In the genomic region with DNA sequence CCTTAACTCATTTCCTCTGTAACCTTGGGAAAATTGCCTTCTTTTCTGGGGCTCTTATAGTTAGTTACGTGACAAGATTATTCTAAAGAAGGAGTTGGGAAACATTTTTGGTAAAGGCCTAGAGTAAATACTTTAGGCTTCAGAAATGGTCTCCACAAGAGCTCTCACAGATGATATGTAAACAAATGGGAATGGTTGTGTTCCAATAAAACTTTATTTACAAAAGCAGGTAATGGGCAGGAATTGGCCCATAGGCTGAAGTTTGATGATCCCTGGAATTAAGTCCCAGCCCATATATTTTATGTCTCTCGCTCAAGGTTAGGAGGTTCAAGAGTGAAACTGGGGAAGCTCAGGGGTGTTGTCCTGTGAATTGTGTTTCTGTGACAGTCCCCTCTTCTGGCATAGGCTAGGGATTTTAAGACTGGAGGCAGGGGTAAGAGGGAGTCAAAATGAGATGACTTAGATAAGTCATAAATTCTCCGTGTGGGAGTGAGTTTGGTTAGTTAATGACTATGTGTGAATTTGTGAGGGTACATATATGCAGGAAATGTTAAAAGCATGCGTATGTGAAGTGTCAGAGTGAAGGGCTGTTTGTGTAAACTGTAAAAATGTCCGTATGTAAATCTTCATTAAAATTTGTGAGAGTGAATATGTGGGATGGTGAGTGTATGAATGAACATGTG, we compare ENCODE assay signal across 16 cellular contexts. TPM values are rescaled to one million over a fixed set of nuclear protein-coding genes. Genes with fewer than 3 reads are reported as not detected.
DNase-seq lines count a peak whose midpoint lies in the region; ATAC-seq lines count a peak whose summit lies in the region.
"Had no signal": no experiment of that assay in that cellular context is flagged by ENCODE, and none has a peak within 500 bp of the region (broad histone marks: within the 10 kb centered on the region; RNA-seq: fewer than 3 reads in every experiment).

No MANE protein-coding gene starts in this region.

- H3K4me3 Mint-ChIP-seq in activated T-cell treated with anti-CD3 and anti-CD28 coated beads, Interleukin-2, amount 50 U/mL, for 72 hours = no peak overlapping the region
- H3K4me3 Mint-ChIP-seq: CD4-positive, alpha-beta memory T cell; HFFc6 had no signal

- no peak for DNase-seq in activated T-cell treated with anti-CD3 and anti-CD28 coated beads, Interleukin-2, amount 50 U/mL, for 72 hours
- DNase-seq in activated T-cell treated with anti-CD3 and anti-CD28 coated beads, Interleukin-2, amount 50 U/mL, for 48 hours = no peak
- peak; percentile 6 for DNase-seq in NCI-H526 treated with DMSO at 0.1 percent for 48 hours (lab: John Stamatoyannopoulos, UW)
- DNase-seq in stimulated activated naive CD8-positive, alpha-beta T cell treated with anti-CD3 and anti-CD28 coated beads, Interleukin-15, Interleukin-2, amounts not matched to agents 100 U/mL and 50 U/mL, for 24 hours = no peak
- DNase-seq in midbrain (lab: John Stamatoyannopoulos, UW) = no peak
- DNase-seq: BE2C; CD4-positive, alpha-beta memory T cell; DMS79; HCEC 1CT; HFFc6 had no signal

- H3K9me3 Mint-ChIP-seq in activated T-cell treated with anti-CD3 and anti-CD28 coated beads, Interleukin-2, amount 50 U/mL, for 72 hours = no peaks in the 10 kb centered on the region
- H3K9me3 Mint-ChIP-seq: HFFc6 had no signal

- peak; percentile 52 to 91 for ATAC-seq in activated T-cell treated with anti-CD3 and anti-CD28 coated beads, Interleukin-2, amount 50 U/mL, for 72 hours (replicated peaks in 1 of 2)
- ATAC-seq in GM19351 (IDR thresholded peaks at IDR 0.05; ENCODE audit: unreplicated experiment) = peak; percentile 50
- peak; percentile 57 for ATAC-seq in stimulated activated naive CD8-positive, alpha-beta T cell treated with anti-CD3 and anti-CD28 coated beads, Interleukin-15, Interleukin-2, amounts not matched to agents 100 U/mL and 50 U/mL, for 24 hours
- ATAC-seq in GM21515 (IDR thresholded peaks at IDR 0.05; ENCODE audit: unreplicated experiment) = no peak
- ATAC-seq: A549, HepG2 had no signal

- no peaks in the 10 kb centered on the region for H3K4me1 Mint-ChIP-seq in activated T-cell treated with anti-CD3 and anti-CD28 coated beads, Interleukin-2, amount 50 U/mL, for 72 hours (ENCODE audit: low read depth)
- H3K4me1 Mint-ChIP-seq: CD4-positive, alpha-beta memory T cell had no signal

- no peaks in the 10 kb centered on the region for H3K36me3 Mint-ChIP-seq in activated T-cell treated with anti-CD3 and anti-CD28 coated beads, Interleukin-2, amount 50 U/mL, for 72 hours (ENCODE audit: insufficient read depth in 2 of 2)
- H3K36me3 Mint-ChIP-seq: CD4-positive, alpha-beta memory T cell had no signal

- H3K27ac Mint-ChIP-seq in activated T-cell treated with anti-CD3 and anti-CD28 coated beads, Interleukin-2, amount 50 U/mL, for 72 hours = no peak overlapping the region
- H3K27ac Mint-ChIP-seq: CD4-positive, alpha-beta memory T cell; HFFc6 had no signal

- no peaks in the 10 kb centered on the region for H3K27me3 Mint-ChIP-seq in activated T-cell treated with anti-CD3 and anti-CD28 coated beads, Interleukin-2, amount 50 U/mL, for 72 hours (ENCODE audit: low read depth)

RNA-seq across cellular contexts. Expression of a gene that starts 7.4 kb away (rescaled TPM):
- not detected for total RNA-seq in activated T-cell treated with anti-CD3 and anti-CD28 coated beads, Interleukin-2, amount 50 U/mL, for 72 hours
- total RNA-seq: CD4-positive, alpha-beta memory T cell; G401; H4; HepG2; HFFc6 had no signal

RNA-seq across cellular contexts. Expression of a gene that starts 17.9 kb away (rescaled TPM):
- 10 to 100 TPM; 26.5 to 35.3 TPM for total RNA-seq in activated T-cell treated with anti-CD3 and anti-CD28 coated beads, Interleukin-2, amount 50 U/mL, for 72 hours
